31 cellular contexts compared by ENCODE assay signal in the genomic region with DNA sequence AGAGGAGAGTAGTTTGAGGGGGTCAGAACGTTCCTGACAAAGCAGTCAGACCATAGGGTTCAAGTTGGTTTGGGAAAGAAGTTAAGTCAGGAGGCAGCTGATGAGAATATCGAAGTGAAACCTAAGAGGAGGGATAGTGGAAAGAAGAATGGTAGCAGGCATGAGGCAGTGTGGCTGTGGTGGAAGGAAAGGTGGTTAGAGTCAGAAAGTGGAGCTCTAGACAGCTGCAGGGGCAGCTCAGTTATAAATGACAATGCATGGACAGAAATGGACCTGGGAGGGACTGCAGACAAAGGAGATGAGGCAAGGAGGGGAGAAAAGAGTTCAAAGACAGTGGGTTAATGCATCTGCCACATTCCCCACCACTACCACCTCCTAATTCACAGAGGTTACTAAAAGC.
"Had no signal": no experiment of that assay in that cellular context is flagged by ENCODE, and none has a peak within 500 bp of the region (broad histone marks: within the 10 kb centered on the region; RNA-seq: fewer than 3 reads in every experiment).

No MANE protein-coding gene starts in this region.

- H3K4me3 ChIP-seq: K562, Peyer's patch had no signal

- H3K4me3 Mint-ChIP-seq: activated CD4-positive, alpha-beta T cell treated with anti-CD3 and anti-CD28 coated beads, Interleukin-2, amount 10 ng/mL, durations not matched to agents 7 days and 5 days; activated CD8-positive, alpha-beta T cell treated with anti-CD3 and anti-CD28 coated beads, Interleukin-2, amount 10 ng/mL, durations not matched to agents 7 days and 5 days; activated naive CD8-positive, alpha-beta T cell treated with anti-CD3 and anti-CD28 coated beads for 36 hours had no signal

- H3K27ac Mint-ChIP-seq: activated CD4-positive, alpha-beta T cell treated with anti-CD3 and anti-CD28 coated beads, Interleukin-2, amount 10 ng/mL, durations not matched to agents 7 days and 5 days; activated CD8-positive, alpha-beta T cell treated with anti-CD3 and anti-CD28 coated beads, Interleukin-2, amount 10 ng/mL, durations not matched to agents 7 days and 5 days; activated naive CD8-positive, alpha-beta T cell treated with anti-CD3 and anti-CD28 coated beads for 36 hours had no signal

- H3K27me3 Mint-ChIP-seq: activated CD4-positive, alpha-beta T cell treated with anti-CD3 and anti-CD28 coated beads, Interleukin-2, amount 10 ng/mL, durations not matched to agents 7 days and 5 days; activated naive CD8-positive, alpha-beta T cell treated with anti-CD3 and anti-CD28 coated beads for 36 hours had no signal

- H3K27me3 ChIP-seq: brain microvascular endothelial cell, Peyer's patch had no signal

- H3K4me1 ChIP-seq: Peyer's patch had no signal

- ATAC-seq: activated CD8-positive, alpha-beta T cell treated with anti-CD3 and anti-CD28 coated beads, Interleukin-2, amount 10 ng/mL, durations not matched to agents 7 days and 5 days; K562 had no signal

- DNase-seq: activated CD4-positive, alpha-beta T cell treated with anti-CD3 and anti-CD28 coated beads, Interleukin-2, amount 10 ng/mL, durations not matched to agents 7 days and 5 days; activated CD4-positive, alpha-beta T cell treated with anti-CD3 and anti-CD28 coated beads, Interleukin-2, amount 50 U/mL, for 48 hours; activated CD8-positive, alpha-beta memory T cell treated with anti-CD3 and anti-CD28 coated beads, Interleukin-2, amount 50 U/mL, for 48 hours; activated CD8-positive, alpha-beta T cell treated with anti-CD3 and anti-CD28 coated beads, Interleukin-2, amount 10 ng/mL, durations not matched to agents 7 days and 5 days; activated effector memory CD4-positive, alpha-beta T cell treated with Interleukin-2 at 50 U/mL for 16 hours; activated naive CD4-positive, alpha-beta T cell; activated naive CD4-positive, alpha-beta T cell treated with anti-CD3 and anti-CD28 coated beads, Interleukin-2, amount 50 U/mL, for 16 hours; activated naive CD8-positive, alpha-beta T cell treated with anti-CD3 and anti-CD28 coated beads for 36 hours; activated T-cell treated with anti-CD3 and anti-CD28 coated beads, Interleukin-2, amount 50 U/mL, for 48 hours; amniotic stem cell; brain microvascular endothelial cell; central memory CD4-positive, alpha-beta T cell; NCI-H1092 treated with DMSO at 0.1 percent for 48 hours; NCI-H1436; NCI-H1694; NCI-H1930; NCI-H2081 treated with DMSO at 0.1 percent for 48 hours; NCI-H226; NCI-H446 treated with DMSO at 0.1 percent for 48 hours; NCI-H524; NCI-H69; NCI-H82; Peyer's patch; SIG-M5; SW 1271; T-helper 1 cell; T-helper 2 cell; T-helper 9 cell; WERI-Rb-1 had no signal

- H3K27ac ChIP-seq: brain microvascular endothelial cell, Peyer's patch, RWPE1, WERI-Rb-1 had no signal

- H3K36me3 ChIP-seq: brain microvascular endothelial cell, WERI-Rb-1 had no signal

- H3K9me3 ChIP-seq: Peyer's patch had no signal

- H3K9me3 Mint-ChIP-seq: activated CD4-positive, alpha-beta T cell treated with anti-CD3 and anti-CD28 coated beads, Interleukin-2, amount 10 ng/mL, durations not matched to agents 7 days and 5 days; activated naive CD8-positive, alpha-beta T cell treated with anti-CD3 and anti-CD28 coated beads for 36 hours had no signal

- H3K4me1 Mint-ChIP-seq: activated CD4-positive, alpha-beta T cell treated with anti-CD3 and anti-CD28 coated beads, Interleukin-2, amount 10 ng/mL, durations not matched to agents 7 days and 5 days; activated naive CD8-positive, alpha-beta T cell treated with anti-CD3 and anti-CD28 coated beads for 36 hours had no signal
